14 cellular contexts compared by ENCODE assay signal in genomic region chr2:134231296-134231964, GRCh38. TPM values are rescaled to one million over a fixed set of nuclear protein-coding genes. Genes with fewer than 3 reads are reported as not detected.
DNase-seq lines count a peak whose midpoint lies in the region; ATAC-seq and TF ChIP-seq lines count a peak whose summit lies in the region.
"Had no signal": no experiment of that assay in that cellular context is flagged by ENCODE, and none has a peak within 500 bp of the region (broad histone marks: within the 10 kb centered on the region; RNA-seq: fewer than 3 reads in every experiment).

No MANE protein-coding gene starts in this region.

- peaks cover 66% of the 10 kb centered on the region for H3K4me1 Mint-ChIP-seq in activated naive CD4-positive, alpha-beta T cell treated with anti-CD3 and anti-CD28 coated beads, Interleukin-2, amount 10 ng/mL, durations not matched to agents 7 days and 5 days
- H3K4me1 Mint-ChIP-seq in activated naive CD8-positive, alpha-beta T cell treated with anti-CD3 and anti-CD28 coated beads, Interleukin-2, amount 10 ng/mL, durations not matched to agents 7 days and 5 days, result peaks cover 56% of the 10 kb centered on the region
- peaks cover 87% of the 10 kb centered on the region for H3K4me1 Mint-ChIP-seq in stimulated activated effector memory CD8-positive, alpha-beta T cell treated with anti-CD3 and anti-CD28 coated beads, Interleukin-12 subunit alpha, Interleukin-12 subunit beta, amount 100 ng/mL, for 72 hours

- H3K9me3 ChIP-seq in breast epithelium, result peaks cover 0 to 6% of the 10 kb centered on the region in 2 donors
- H3K9me3 ChIP-seq: ovary had no signal

- no peak overlapping the region for H3K27ac ChIP-seq in breast epithelium
- H3K27ac ChIP-seq: ovary had no signal

- no peak for TF ChIP-seq POLR2A in breast epithelium (IDR thresholded peaks at IDR 0.05)

- TF ChIP-seq CTCF in breast epithelium (IDR thresholded peaks at IDR 0.05), result no peak

- no peak overlapping the region for H3K4me3 ChIP-seq in breast epithelium
- H3K4me3 ChIP-seq: ovary had no signal

- DNase-seq in activated naive CD4-positive, alpha-beta T cell treated with anti-CD3 and anti-CD28 coated beads, Interleukin-2, amount 10 ng/mL, durations not matched to agents 7 days and 5 days, result no peak
- DNase-seq in activated naive CD4-positive, alpha-beta T cell treated with anti-CD3 and anti-CD28 coated beads, Interleukin-2, amount 50 U/mL, for 16 hours, result no peak
- no peak for DNase-seq in activated naive CD8-positive, alpha-beta T cell treated with anti-CD3 and anti-CD28 coated beads, Interleukin-2, amount 10 ng/mL, durations not matched to agents 7 days and 5 days
- no peak for DNase-seq in stimulated activated effector memory CD8-positive, alpha-beta T cell treated with anti-CD3 and anti-CD28 coated beads, Interleukin-12 subunit alpha, Interleukin-12 subunit beta, amount 100 ng/mL, for 72 hours (ENCODE audit: low spot score in 2 of 2)
- DNase-seq in breast epithelium (ENCODE audit: low spot score in 2 of 2), result no peak
- no peak for DNase-seq in stimulated activated CD4-positive, alpha-beta T cell treated with anti-CD3 and anti-CD28 coated beads, Interleukin-2, amount 100 ng/mL, for 24 hours
- no peak for DNase-seq in kidney tubule cell (ENCODE audit: low spot score)
- DNase-seq: activated CD4-positive, alpha-beta T cell treated with anti-CD3 and anti-CD28 coated beads, Interleukin-2, amount 50 U/mL, for 48 hours; islet precursor cell; NCI-H2081; ovary had no signal

- peak overlapping the region; percentile 87 for H3K27ac Mint-ChIP-seq in activated naive CD4-positive, alpha-beta T cell treated with anti-CD3 and anti-CD28 coated beads, Interleukin-2, amount 10 ng/mL, durations not matched to agents 7 days and 5 days
- H3K27ac Mint-ChIP-seq in activated naive CD8-positive, alpha-beta T cell treated with anti-CD3 and anti-CD28 coated beads, Interleukin-2, amount 10 ng/mL, durations not matched to agents 7 days and 5 days, result peak overlapping the region; percentile 89
- H3K27ac Mint-ChIP-seq in stimulated activated effector memory CD8-positive, alpha-beta T cell treated with anti-CD3 and anti-CD28 coated beads, Interleukin-12 subunit alpha, Interleukin-12 subunit beta, amount 100 ng/mL, for 72 hours, result peak overlapping the region; percentile 57
- H3K27ac Mint-ChIP-seq: brain had no signal

- H3K9me3 Mint-ChIP-seq in activated naive CD4-positive, alpha-beta T cell treated with anti-CD3 and anti-CD28 coated beads, Interleukin-2, amount 10 ng/mL, durations not matched to agents 7 days and 5 days, result peaks cover 18% of the 10 kb centered on the region
- peaks cover 12% of the 10 kb centered on the region for H3K9me3 Mint-ChIP-seq in activated naive CD8-positive, alpha-beta T cell treated with anti-CD3 and anti-CD28 coated beads, Interleukin-2, amount 10 ng/mL, durations not matched to agents 7 days and 5 days
- H3K9me3 Mint-ChIP-seq in stimulated activated effector memory CD8-positive, alpha-beta T cell treated with anti-CD3 and anti-CD28 coated beads, Interleukin-12 subunit alpha, Interleukin-12 subunit beta, amount 100 ng/mL, for 72 hours, result peaks cover 4% of the 10 kb centered on the region

- no peaks in the 10 kb centered on the region for H3K4me1 ChIP-seq in breast epithelium

- no peak overlapping the region for H3K4me3 Mint-ChIP-seq in activated naive CD4-positive, alpha-beta T cell treated with anti-CD3 and anti-CD28 coated beads, Interleukin-2, amount 10 ng/mL, durations not matched to agents 7 days and 5 days
- H3K4me3 Mint-ChIP-seq in activated naive CD8-positive, alpha-beta T cell treated with anti-CD3 and anti-CD28 coated beads, Interleukin-2, amount 10 ng/mL, durations not matched to agents 7 days and 5 days, result peak overlapping the region; percentile 33
- peak overlapping the region; percentile 15 for H3K4me3 Mint-ChIP-seq in stimulated activated effector memory CD8-positive, alpha-beta T cell treated with anti-CD3 and anti-CD28 coated beads, Interleukin-12 subunit alpha, Interleukin-12 subunit beta, amount 100 ng/mL, for 72 hours
- H3K4me3 Mint-ChIP-seq: brain had no signal

- intact Hi-C loops in breast epithelium (cut with DNase I; ENCODE audit: low total_unique reads), result no loop called here

- ATAC-seq in HG03175 (IDR thresholded peaks at IDR 0.05; ENCODE audit: unreplicated experiment), result peak; percentile 7
- ATAC-seq in activated naive CD8-positive, alpha-beta T cell treated with anti-CD3 and anti-CD28 coated beads, Interleukin-2, amount 10 ng/mL, durations not matched to agents 7 days and 5 days (ENCODE audit: low read depth), result no peak
- no peak for ATAC-seq in stimulated activated effector memory CD8-positive, alpha-beta T cell treated with anti-CD3 and anti-CD28 coated beads, Interleukin-12 subunit alpha, Interleukin-12 subunit beta, amount 100 ng/mL, for 72 hours
- ATAC-seq: esophagus mucosa had no signal

- POLR2A ChIA-PET in activated naive CD8-positive, alpha-beta T cell treated with anti-CD3 and anti-CD28 coated beads, Interleukin-2, amount 10 ng/mL, durations not matched to agents 7 days and 5 days (lab: Charles Lee), result interaction anchor here (0.7 to 0.8 kb wide), 2 partner anchors 11 to 14 kb away, joined by 3 read pairs; no protein-coding TSS in a partner anchor

- peaks cover 22% of the 10 kb centered on the region for H3K36me3 Mint-ChIP-seq in activated naive CD4-positive, alpha-beta T cell treated with anti-CD3 and anti-CD28 coated beads, Interleukin-2, amount 10 ng/mL, durations not matched to agents 7 days and 5 days
- H3K36me3 Mint-ChIP-seq in activated naive CD8-positive, alpha-beta T cell treated with anti-CD3 and anti-CD28 coated beads, Interleukin-2, amount 10 ng/mL, durations not matched to agents 7 days and 5 days, result peaks cover 29% of the 10 kb centered on the region
- no peaks in the 10 kb centered on the region for H3K36me3 Mint-ChIP-seq in stimulated activated effector memory CD8-positive, alpha-beta T cell treated with anti-CD3 and anti-CD28 coated beads, Interleukin-12 subunit alpha, Interleukin-12 subunit beta, amount 100 ng/mL, for 72 hours

- no peaks in the 10 kb centered on the region for H3K27me3 Mint-ChIP-seq in activated naive CD4-positive, alpha-beta T cell treated with anti-CD3 and anti-CD28 coated beads, Interleukin-2, amount 10 ng/mL, durations not matched to agents 7 days and 5 days
- no peaks in the 10 kb centered on the region for H3K27me3 Mint-ChIP-seq in activated naive CD8-positive, alpha-beta T cell treated with anti-CD3 and anti-CD28 coated beads, Interleukin-2, amount 10 ng/mL, durations not matched to agents 7 days and 5 days
- H3K27me3 Mint-ChIP-seq: brain had no signal

- H3K27me3 ChIP-seq in breast epithelium, result no peaks in the 10 kb centered on the region
- H3K27me3 ChIP-seq: ovary had no signal

- H3K36me3 ChIP-seq in breast epithelium, result no peaks in the 10 kb centered on the region
- H3K36me3 ChIP-seq: ovary had no signal

- CTCF ChIA-PET in activated naive CD4-positive, alpha-beta T cell treated with anti-CD3 and anti-CD28 coated beads, Interleukin-2, amount 10 ng/mL, durations not matched to agents 7 days and 5 days (lab: Charles Lee), result interaction anchor here (0.6 to 1.5 kb wide), 6 partner anchors 11 to 180 kb away, joined by 3 to 4 read pairs (median 3); no protein-coding TSS in a partner anchor

RNA-seq across cellular contexts. Expression of gene MGAT5, which starts 22.4 kb away (rescaled TPM):
- total RNA-seq in activated naive CD8-positive, alpha-beta T cell treated with anti-CD3 and anti-CD28 coated beads, Interleukin-2, amount 10 ng/mL, durations not matched to agents 7 days and 5 days, result 10 to 100 TPM; 66.3 to 70.9 TPM
- 10 to 100 TPM; 30.5 to 42.6 (median 34.4) TPM for total RNA-seq in breast epithelium
